In the genomic region with DNA sequence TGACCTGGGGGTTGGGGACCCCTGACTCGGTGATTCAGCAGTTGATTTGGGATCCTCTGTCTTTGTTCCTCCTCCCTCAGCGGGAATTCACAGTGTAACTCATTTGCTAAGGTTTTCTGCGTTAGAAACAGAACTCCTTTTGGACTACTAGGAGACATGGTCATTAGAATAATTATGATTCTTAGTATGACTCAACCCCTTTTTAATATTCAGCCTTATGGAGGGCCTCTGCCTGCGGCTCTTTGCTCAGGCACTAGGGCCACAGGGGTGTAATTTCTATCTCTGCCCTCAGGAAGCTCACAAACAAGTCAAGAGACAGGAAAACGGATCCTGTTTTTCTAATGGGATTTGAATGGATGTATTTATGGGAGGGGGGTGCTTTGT, we compare ENCODE assay signal across 8 cellular contexts.
A peak's percentile ranks its signal among the peaks of the same experiment; 100 is the strongest.
DNase-seq lines count a peak whose midpoint lies in the region; ATAC-seq, FAIRE-seq and TF ChIP-seq lines count a peak whose summit lies in the region.

No MANE protein-coding gene starts in this region.

- peaks cover 75% of the 10 kb centered on the region for H3K79me2 ChIP-seq in keratinocyte (ENCODE audit: control insufficient read depth, insufficient read depth, low read length)

- H3K4me3 Mint-ChIP-seq in T-helper 2 cell treated with Interferon-gamma antibody and Interleukin-4, amounts not matched to agents 5 μg/mL and 100 μg/mL, for 36 hours, result peak overlapping the region; percentile 82
- peak overlapping the region; percentile 65 for H3K4me3 Mint-ChIP-seq in activated CD4-positive, alpha-beta memory T cell treated with anti-CD3 and anti-CD28 coated beads, Interleukin-2, amount 10 ng/mL, durations not matched to agents 7 days and 5 days
- H3K4me3 Mint-ChIP-seq in stimulated activated naive CD8-positive, alpha-beta T cell treated with anti-CD3 and anti-CD28 coated beads, Interleukin-15, amount 100 ng/mL, for 72 hours, result peak overlapping the region; percentile 76 to 84

- H3K36me3 Mint-ChIP-seq in T-helper 2 cell treated with Interferon-gamma antibody and Interleukin-4, amounts not matched to agents 5 μg/mL and 100 μg/mL, for 36 hours (ENCODE audit: low read depth), result peaks cover 35% of the 10 kb centered on the region
- H3K36me3 Mint-ChIP-seq in activated CD4-positive, alpha-beta memory T cell treated with anti-CD3 and anti-CD28 coated beads, Interleukin-2, amount 10 ng/mL, durations not matched to agents 7 days and 5 days (ENCODE audit: low read depth), result peaks cover 35% of the 10 kb centered on the region

- no peak for DNase-seq in T-helper 2 cell treated with Interferon-gamma antibody and Interleukin-4, amounts not matched to agents 5 μg/mL and 100 μg/mL, for 36 hours (ENCODE audit: low spot score)
- DNase-seq in T-helper 2 cell (no peak), keratinocyte (ENCODE audit: low read depth, low spot score) (no peak), DMS53 (lab: John Stamatoyannopoulos, UW) (no peak), NCI-H774 (lab: John Stamatoyannopoulos, UW) (no peak)
- no peak for DNase-seq in activated CD4-positive, alpha-beta memory T cell treated with anti-CD3 and anti-CD28 coated beads, Interleukin-2, amount 10 ng/mL, durations not matched to agents 7 days and 5 days
- no peak for DNase-seq in stimulated activated naive CD8-positive, alpha-beta T cell treated with anti-CD3 and anti-CD28 coated beads, Interleukin-15, amount 100 ng/mL, for 72 hours

- POLR2A ChIA-PET in activated CD4-positive, alpha-beta memory T cell treated with anti-CD3 and anti-CD28 coated beads, Interleukin-2, amount 10 ng/mL, durations not matched to agents 7 days and 5 days (lab: Charles Lee), result interaction anchor here (1.6 to 15.2 kb wide), 7 partner anchors 7 to 477 kb away, joined by 3 to 570 read pairs (median 22); a partner anchor contains a TSS

- H3K27me3 ChIP-seq in keratinocyte (ENCODE audit: control insufficient read depth, extremely low read depth, insufficient read depth, low read length), result no peaks in the 10 kb centered on the region

- no peaks in the 10 kb centered on the region for H3K9me3 Mint-ChIP-seq in T-helper 2 cell treated with Interferon-gamma antibody and Interleukin-4, amounts not matched to agents 5 μg/mL and 100 μg/mL, for 36 hours
- no peaks in the 10 kb centered on the region for H3K9me3 Mint-ChIP-seq in activated CD4-positive, alpha-beta memory T cell treated with anti-CD3 and anti-CD28 coated beads, Interleukin-2, amount 10 ng/mL, durations not matched to agents 7 days and 5 days
- H3K9me3 Mint-ChIP-seq in stimulated activated naive CD8-positive, alpha-beta T cell treated with anti-CD3 and anti-CD28 coated beads, Interleukin-15, amount 100 ng/mL, for 72 hours, result peaks cover 0 to 10% of the 10 kb centered on the region in 2 donors

- dilution Hi-C loops in keratinocyte (cut with MboI; ENCODE audit: extremely low pct_ligation_motif_present, low sequenced_read_pairs), result no loop called here

- no peak overlapping the region for H2AFZ ChIP-seq in keratinocyte (ENCODE audit: control insufficient read depth, low read length)

- TF ChIP-seq CTCF in keratinocyte (optimal IDR thresholded peaks at IDR 0.05 in 1 of 3, IDR thresholded peaks at IDR 0.05 in 1 of 3, conservative IDR thresholded peaks at IDR 0.05 in 1 of 3; ENCODE audit: extremely low read depth in 1 of 3, insufficient read depth in 2 of 3, low read length in 3 of 3), result no peak

- H3K27me3 Mint-ChIP-seq in T-helper 2 cell treated with Interferon-gamma antibody and Interleukin-4, amounts not matched to agents 5 μg/mL and 100 μg/mL, for 36 hours (ENCODE audit: low read depth), result no peaks in the 10 kb centered on the region
- no peaks in the 10 kb centered on the region for H3K27me3 Mint-ChIP-seq in activated CD4-positive, alpha-beta memory T cell treated with anti-CD3 and anti-CD28 coated beads, Interleukin-2, amount 10 ng/mL, durations not matched to agents 7 days and 5 days
- no peaks in the 10 kb centered on the region for H3K27me3 Mint-ChIP-seq in stimulated activated naive CD8-positive, alpha-beta T cell treated with anti-CD3 and anti-CD28 coated beads, Interleukin-15, amount 100 ng/mL, for 72 hours

- peak overlapping the region; percentile 96 for H3K27ac ChIP-seq in keratinocyte (ENCODE audit: control insufficient read depth, insufficient read depth, low read length)

- no peak for ATAC-seq in stimulated activated naive CD8-positive, alpha-beta T cell treated with anti-CD3 and anti-CD28 coated beads, Interleukin-15, amount 100 ng/mL, for 72 hours
- ATAC-seq in GM21367 (IDR thresholded peaks at IDR 0.05; ENCODE audit: unreplicated experiment), result no peak

- no peak for FAIRE-seq in keratinocyte (lab: Jason Lieb, UNC)

- H3K4me2 ChIP-seq in keratinocyte (ENCODE audit: control insufficient read depth, extremely low read depth, insufficient read depth, low read depth, low read length), result peak overlapping the region; percentile 85

- H4K20me1 ChIP-seq in keratinocyte (ENCODE audit: control insufficient read depth, extremely low read depth, insufficient read depth, low read length), result no peaks in the 10 kb centered on the region

- H3K9me3 ChIP-seq in keratinocyte (ENCODE audit: control insufficient read depth, low read depth, low read length), result no peaks in the 10 kb centered on the region

- peaks cover 2 to 18% of the 10 kb centered on the region in 2 experiments for H3K36me3 ChIP-seq in keratinocyte (ENCODE audit: control insufficient read depth in 2 of 2, extremely low read depth in 1 of 2, insufficient read depth in 2 of 2, low read length in 2 of 2)

- H3K9me1 ChIP-seq in keratinocyte (ENCODE audit: control insufficient read depth, extremely low read depth, insufficient read depth, low read length), result peaks cover 8% of the 10 kb centered on the region

- no peak overlapping the region for H3K4me3 ChIP-seq in keratinocyte (ENCODE audit: control insufficient read depth in 2 of 3, extremely low read depth in 1 of 3, insufficient read depth in 2 of 3, low read depth in 1 of 3, low read length in 3 of 3)

- H3K27ac Mint-ChIP-seq in T-helper 2 cell treated with Interferon-gamma antibody and Interleukin-4, amounts not matched to agents 5 μg/mL and 100 μg/mL, for 36 hours, result peak overlapping the region; percentile 92
- peak overlapping the region; percentile 95 for H3K27ac Mint-ChIP-seq in activated CD4-positive, alpha-beta memory T cell treated with anti-CD3 and anti-CD28 coated beads, Interleukin-2, amount 10 ng/mL, durations not matched to agents 7 days and 5 days
- peak overlapping the region; percentile 99 for H3K27ac Mint-ChIP-seq in stimulated activated naive CD8-positive, alpha-beta T cell treated with anti-CD3 and anti-CD28 coated beads, Interleukin-15, amount 100 ng/mL, for 72 hours

- H3K4me1 ChIP-seq in keratinocyte (ENCODE audit: control insufficient read depth, extremely low read depth, insufficient read depth, low read length), result peaks cover 94% of the 10 kb centered on the region

- CTCF ChIA-PET in activated CD4-positive, alpha-beta memory T cell treated with anti-CD3 and anti-CD28 coated beads, Interleukin-2, amount 10 ng/mL, durations not matched to agents 7 days and 5 days (lab: Charles Lee), result interaction anchor here (1.0 to 7.5 kb wide), 2 partner anchors 13 to 26 kb away, joined by 3 to 76 read pairs; no protein-coding TSS in a partner anchor

- no peak overlapping the region for H3K9ac ChIP-seq in keratinocyte (ENCODE audit: control insufficient read depth, extremely low read depth, insufficient read depth, low read length)

- H3K4me1 Mint-ChIP-seq in T-helper 2 cell treated with Interferon-gamma antibody and Interleukin-4, amounts not matched to agents 5 μg/mL and 100 μg/mL, for 36 hours (ENCODE audit: low read depth), result peaks cover 88% of the 10 kb centered on the region
- H3K4me1 Mint-ChIP-seq in activated CD4-positive, alpha-beta memory T cell treated with anti-CD3 and anti-CD28 coated beads, Interleukin-2, amount 10 ng/mL, durations not matched to agents 7 days and 5 days, result peaks cover 94% of the 10 kb centered on the region
- H3K4me1 Mint-ChIP-seq in stimulated activated naive CD8-positive, alpha-beta T cell treated with anti-CD3 and anti-CD28 coated beads, Interleukin-15, amount 100 ng/mL, for 72 hours, result peaks cover 97% of the 10 kb centered on the region
